Comparison of ENCODE assay signal across 23 cellular contexts in the genomic region with DNA sequence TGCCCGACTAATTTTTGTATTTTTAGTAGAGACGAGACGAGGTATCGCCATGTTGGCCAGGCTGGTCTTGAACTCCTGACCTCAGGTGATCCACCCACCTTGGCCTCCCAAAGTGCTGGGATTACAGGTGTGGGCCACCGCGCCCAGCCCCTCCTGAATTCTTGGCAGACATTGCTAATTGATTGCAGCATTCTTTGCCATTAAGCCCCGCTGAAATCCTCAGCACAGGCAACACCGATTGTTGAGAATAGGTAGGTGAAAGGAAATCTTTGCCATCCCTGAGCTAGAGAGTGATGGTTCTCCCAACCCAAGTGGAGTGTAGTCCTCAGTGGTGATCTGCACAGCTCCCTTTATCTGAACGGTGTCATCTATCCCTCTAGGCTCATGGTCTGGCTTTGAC. TPM values are rescaled to one million over a fixed set of nuclear protein-coding genes. Genes with fewer than 3 reads are reported as not detected.
DNase-seq lines count a peak whose midpoint lies in the region; ATAC-seq and TF ChIP-seq lines count a peak whose summit lies in the region.
"Had no signal": no experiment of that assay in that cellular context is flagged by ENCODE, and none has a peak within 500 bp of the region (broad histone marks: within the 10 kb centered on the region; RNA-seq: fewer than 3 reads in every experiment).

No MANE protein-coding gene starts in this region.

- no peak overlapping the region for H2AFZ ChIP-seq in osteoblast (ENCODE audit: low read length)
- no peak overlapping the region for H2AFZ ChIP-seq in SK-N-SH (ENCODE audit: low read depth)

- H3K9me3 Mint-ChIP-seq in activated CD4-positive, alpha-beta T cell treated with anti-CD3 and anti-CD28 coated beads, Interleukin-2, amount 10 ng/mL, durations not matched to agents 24 days and 14 days, result no peaks in the 10 kb centered on the region
- H3K9me3 Mint-ChIP-seq: memory B cell; stimulated activated naive CD8-positive, alpha-beta T cell treated with anti-CD3 and anti-CD28 coated beads, Interleukin-15, amount 100 ng/mL, for 72 hours had no signal

- H3K9me2 ChIP-seq in SK-N-SH, result no peaks in the 10 kb centered on the region

- 100% methylated on average over 9 of the region's 9 CpGs for WGBS in SK-N-SH (ENCODE audit: low lambda C conversion rate)

- CTCF ChIA-PET in SK-N-SH (lab: Yijun Ruan, JAX), result interaction anchor here (0.9 to 7.5 kb wide), 5 partner anchors 19 to 257 kb away, joined by 3 to 121 read pairs (median 5); a partner anchor contains a TSS

- TF ChIP-seq CTCF in VCaP (conservative IDR thresholded peaks at IDR 0.05), result no peak
- no peak for TF ChIP-seq CTCF in osteoblast (IDR thresholded peaks at IDR 0.05; ENCODE audit: extremely low read depth, low read depth, low read length)
- no peak for TF ChIP-seq CTCF in SK-N-SH (IDR thresholded peaks at IDR 0.05)

- H3F3A ChIP-seq in SK-N-SH (replicated peaks; ENCODE audit: insufficient read depth), result peaks cover 10% of the 10 kb centered on the region

- no peak overlapping the region for H3K4me2 ChIP-seq in osteoblast (ENCODE audit: insufficient read depth, low read length)
- H3K4me2 ChIP-seq in SK-N-SH, result no peak overlapping the region

- H3K36me3 Mint-ChIP-seq in activated CD4-positive, alpha-beta T cell treated with anti-CD3 and anti-CD28 coated beads, Interleukin-2, amount 10 ng/mL, durations not matched to agents 24 days and 14 days (ENCODE audit: low read depth), result peaks cover 41% of the 10 kb centered on the region

- H3K4me1 ChIP-seq in osteoblast (ENCODE audit: insufficient read depth, low read length) (peaks cover 7% of the 10 kb centered on the region), SK-N-SH (ENCODE audit: control insufficient read depth in 1 of 2, insufficient read depth in 2 of 2, low read depth in 1 of 2, low read length in 1 of 2) (peaks cover 3 to 11% of the 10 kb centered on the region in 2 experiments; a peak in 2 of 4 replicates)

- no peaks in the 10 kb centered on the region for H3K27me3 ChIP-seq in osteoblast (ENCODE audit: insufficient read depth, low read length)
- no peaks in the 10 kb centered on the region for H3K27me3 ChIP-seq in SK-N-SH (ENCODE audit: insufficient read depth)
- H3K27me3 ChIP-seq: SJCRH30, transverse colon had no signal

- peaks cover 26% of the 10 kb centered on the region for H3K4me1 Mint-ChIP-seq in activated CD4-positive, alpha-beta T cell treated with anti-CD3 and anti-CD28 coated beads, Interleukin-2, amount 10 ng/mL, durations not matched to agents 24 days and 14 days

- H3K79me2 ChIP-seq in osteoblast (ENCODE audit: insufficient read depth, low read length), result no peaks in the 10 kb centered on the region
- H3K79me2 ChIP-seq in SK-N-SH (ENCODE audit: insufficient read depth), result no peaks in the 10 kb centered on the region

- ATAC-seq in GM19035 (IDR thresholded peaks at IDR 0.05; ENCODE audit: unreplicated experiment), result no peak
- ATAC-seq: activated CD8-positive, alpha-beta T cell treated with anti-CD3 and anti-CD28 coated beads, Interleukin-2, amount 10 ng/mL, durations not matched to agents 7 days and 5 days; left colon; stimulated activated naive CD8-positive, alpha-beta T cell treated with anti-CD3 and anti-CD28 coated beads, Interleukin-15, amount 100 ng/mL, for 72 hours had no signal

- no peak overlapping the region for H3K27ac Mint-ChIP-seq in activated CD4-positive, alpha-beta T cell treated with anti-CD3 and anti-CD28 coated beads, Interleukin-2, amount 10 ng/mL, durations not matched to agents 24 days and 14 days
- H3K27ac Mint-ChIP-seq: memory B cell had no signal

- H3K36me3 ChIP-seq in osteoblast (ENCODE audit: insufficient read depth, low read length) (peaks cover 15% of the 10 kb centered on the region), SK-N-SH (replicated peaks in 1 of 2; ENCODE audit: control insufficient read depth in 1 of 2, insufficient read depth in 2 of 2, low read length in 1 of 2) (peaks cover 0 to 29% of the 10 kb centered on the region in 2 experiments)

- no peak for DNase-seq in activated CD4-positive, alpha-beta T cell treated with anti-CD3 and anti-CD28 coated beads, Interleukin-2, amount 10 ng/mL, durations not matched to agents 24 days and 14 days
- no peak for DNase-seq in activated CD4-positive, alpha-beta T cell treated with anti-CD3 and anti-CD28 coated beads for 48 hours
- DNase-seq in caudate nucleus (lab: John Stamatoyannopoulos, UW), result no peak
- DNase-seq in osteoblast (ENCODE audit: insufficient read length, low spot score, missing footprints), result peak; percentile 78
- no peak for DNase-seq in stimulated activated CD4-positive, alpha-beta T cell treated with anti-CD3 and anti-CD28 coated beads, Interleukin-4, amount 100 ng/mL, for 1 hour
- DNase-seq in SK-N-SH, result no peak
- DNase-seq: activated CD4-positive, alpha-beta T cell treated with anti-CD3 and anti-CD28 coated beads for 1 hour; activated CD8-positive, alpha-beta T cell treated with anti-CD3 and anti-CD28 coated beads, Interleukin-2, amount 10 ng/mL, durations not matched to agents 7 days and 5 days; activated gamma-delta T cell; amygdala; dermis blood vessel endothelial cell; left colon; MM.1S; NCI-H1417; NCI-H446 treated with DMSO at 0.1 percent for 48 hours; NCI-H82; SJCRH30; stimulated activated CD4-positive, alpha-beta T cell treated with anti-CD3 and anti-CD28 coated beads, Interleukin-15, amount 100 ng/mL, for 24 hours; stimulated activated naive CD8-positive, alpha-beta T cell treated with anti-CD3 and anti-CD28 coated beads, Interleukin-15, amount 100 ng/mL, for 72 hours; transverse colon had no signal

- H4K20me1 ChIP-seq in osteoblast (ENCODE audit: insufficient read depth, low read length), result peaks cover 3% of the 10 kb centered on the region
- no peaks in the 10 kb centered on the region for H4K20me1 ChIP-seq in SK-N-SH (ENCODE audit: insufficient read depth)

- H3K4me3 Mint-ChIP-seq in activated CD4-positive, alpha-beta T cell treated with anti-CD3 and anti-CD28 coated beads, Interleukin-2, amount 10 ng/mL, durations not matched to agents 24 days and 14 days, result peak overlapping the region; percentile 35

- H3K9ac ChIP-seq in SK-N-SH, result no peak overlapping the region

- POLR2A ChIA-PET in SK-N-SH (lab: Yijun Ruan, JAX), result no interaction called here

- H3K27me3 Mint-ChIP-seq in activated CD4-positive, alpha-beta T cell treated with anti-CD3 and anti-CD28 coated beads, Interleukin-2, amount 10 ng/mL, durations not matched to agents 24 days and 14 days, result no peaks in the 10 kb centered on the region
- H3K27me3 Mint-ChIP-seq: memory B cell; stimulated activated naive CD8-positive, alpha-beta T cell treated with anti-CD3 and anti-CD28 coated beads, Interleukin-15, amount 100 ng/mL, for 72 hours had no signal

- H3K27ac ChIP-seq in VCaP (peak overlapping the region; percentile 99), caudate nucleus (ENCODE audit: low read depth, low read length) (peak overlapping the region; percentile 92), osteoblast (ENCODE audit: low read depth, low read length) (no peak overlapping the region), SK-N-SH (ENCODE audit: low read depth in 2 of 2, low read length in 1 of 2) (no peak overlapping the region)
- H3K27ac ChIP-seq: SJCRH30 had no signal

- TF ChIP-seq RAD21 in SK-N-SH (IDR thresholded peaks at IDR 0.05; ENCODE audit: low read length), result no peak

- TF ChIP-seq EP300 in SK-N-SH (IDR thresholded peaks at IDR 0.05; ENCODE audit: borderline replicate concordance in 1 of 2, low read depth in 1 of 2, low read length in 1 of 2), result no peak

- intact Hi-C loops in activated CD4-positive, alpha-beta T cell treated with anti-CD3 and anti-CD28 coated beads, Interleukin-2, amount 10 ng/mL, durations not matched to agents 24 days and 14 days (cut with micrococcal nuclease), result no loop called here

- no peak overlapping the region for H3K4me3 ChIP-seq in osteoblast (ENCODE audit: insufficient read depth, low read length)
- no peak overlapping the region for H3K4me3 ChIP-seq in SK-N-SH (ENCODE audit: low read depth in 2 of 2, low read length in 1 of 2)
- H3K4me3 ChIP-seq: SJCRH30 had no signal

- H3K9me3 ChIP-seq in osteoblast (ENCODE audit: low read depth, low read length) (no peaks in the 10 kb centered on the region), SK-N-SH (no peaks in the 10 kb centered on the region)
- H3K9me3 ChIP-seq: SJCRH30, transverse colon had no signal

TF ChIP-seq in SK-N-SH, 30 proteins besides CTCF, POLR2A, EP300 and RAD21 (continues in another document):
- TF ChIP-seq NFIC (IDR thresholded peaks at IDR 0.05; ENCODE audit: borderline replicate concordance), result no peak
- no peak for TF ChIP-seq FOSL2 (IDR thresholded peaks at IDR 0.05; ENCODE audit: borderline replicate concordance, low read depth)

RNA-seq across cellular contexts. Expression of a gene that starts 1.6 kb away (rescaled TPM):
- total RNA-seq in activated CD4-positive, alpha-beta T cell treated with anti-CD3 and anti-CD28 coated beads, Interleukin-2, amount 10 ng/mL, durations not matched to agents 24 days and 14 days, result 196 and 206 TPM in 2 replicates
- total RNA-seq in osteoblast, result 15.2 and 20.0 TPM in 2 replicates
- polyA plus RNA-seq in SK-N-SH (2012; rRNA removed), result 25.6 and 35.0 TPM in 2 replicates
- 10.6 and 15.5 TPM in 2 replicates for polyA plus RNA-seq in SK-N-SH (2012; cell fraction: cytosol; rRNA removed)
- polyA plus RNA-seq in SK-N-SH (2012; cell fraction: nucleus; rRNA removed), result 159 and 164 TPM in 2 replicates

RNA-seq across cellular contexts. Expression of a gene that starts 20.4 kb away (rescaled TPM):
- 32.5 and 33.7 TPM in 2 replicates for total RNA-seq in activated CD4-positive, alpha-beta T cell treated with anti-CD3 and anti-CD28 coated beads, Interleukin-2, amount 10 ng/mL, durations not matched to agents 24 days and 14 days
- 19.2 and 20.3 TPM in 2 replicates for total RNA-seq in osteoblast
- 0.03 and 0.13 TPM in 2 replicates for polyA plus RNA-seq in SK-N-SH (2012; rRNA removed)
- polyA plus RNA-seq in SK-N-SH (2012; cell fraction: cytosol; rRNA removed), result 0.03 and 0.04 TPM in 2 replicates
- 0.23 and 0.48 TPM in 2 replicates for polyA plus RNA-seq in SK-N-SH (2012; cell fraction: nucleus; rRNA removed)

RNA-seq across cellular contexts. Expression of a gene that starts 27.6 kb away (rescaled TPM):
- total RNA-seq in activated CD4-positive, alpha-beta T cell treated with anti-CD3 and anti-CD28 coated beads, Interleukin-2, amount 10 ng/mL, durations not matched to agents 24 days and 14 days, result 36.3 and 39.9 TPM in 2 replicates
- total RNA-seq in osteoblast, result 8.8 and 11.6 TPM in 2 replicates
- polyA plus RNA-seq in SK-N-SH (2012; rRNA removed), result 24.2 and 25.8 TPM in 2 replicates
- 16.3 and 19.5 TPM in 2 replicates for polyA plus RNA-seq in SK-N-SH (2012; cell fraction: cytosol; rRNA removed)
- polyA plus RNA-seq in SK-N-SH (2012; cell fraction: nucleus; rRNA removed), result 21.2 and 21.5 TPM in 2 replicates

RNA-seq across cellular contexts. Expression of a gene that starts 30.3 kb away (rescaled TPM):
- total RNA-seq in activated CD4-positive, alpha-beta T cell treated with anti-CD3 and anti-CD28 coated beads, Interleukin-2, amount 10 ng/mL, durations not matched to agents 24 days and 14 days, result 66.9 and 67.0 TPM in 2 replicates
- total RNA-seq in osteoblast, result 72.5 and 74.9 TPM in 2 replicates
- 85.1 and 89.4 TPM in 2 replicates for polyA plus RNA-seq in SK-N-SH (2012; rRNA removed)
- polyA plus RNA-seq in SK-N-SH (2012; cell fraction: cytosol; rRNA removed), result 33.2 and 50.5 TPM in 2 replicates
- polyA plus RNA-seq in SK-N-SH (2012; cell fraction: nucleus; rRNA removed), result 142 and 150 TPM in 2 replicates

RNA-seq across cellular contexts. Expression of a gene that starts 36.4 kb away (rescaled TPM):
- total RNA-seq in activated CD4-positive, alpha-beta T cell treated with anti-CD3 and anti-CD28 coated beads, Interleukin-2, amount 10 ng/mL, durations not matched to agents 24 days and 14 days, result 432 TPM in 2 replicates
- total RNA-seq in osteoblast, result 39.1 and 42.7 TPM in 2 replicates
- polyA plus RNA-seq in SK-N-SH (2012; rRNA removed), result 33.5 and 40.8 TPM in 2 replicates
- polyA plus RNA-seq in SK-N-SH (2012; cell fraction: cytosol; rRNA removed), result 15.4 and 29.8 TPM in 2 replicates
- polyA plus RNA-seq in SK-N-SH (2012; cell fraction: nucleus; rRNA removed), result 25.5 and 28.9 TPM in 2 replicates

Comparison
In these comparisons a context has a peak if more than half of its experiments do, and no peak if none do; other contexts are left out.
1. H3K27ac ChIP-seq: peak in VCaP (single experiment) and caudate nucleus (single experiment); none in osteoblast (single experiment) and SK-N-SH (0 of 2).